10 cellular contexts compared by ENCODE assay signal in genomic region chr4:157075401-157075800, GRCh38. TPM values are rescaled to one million over a fixed set of nuclear protein-coding genes. Genes with fewer than 3 reads are reported as not detected.
A peak's percentile ranks its signal among the peaks of the same experiment; 100 is the strongest.
DNase-seq lines count a peak whose midpoint lies in the region; ATAC-seq, FAIRE-seq and TF ChIP-seq lines count a peak whose summit lies in the region.
"Had no signal": no experiment of that assay in that cellular context is flagged by ENCODE, and none has a peak within 500 bp of the region (broad histone marks: within the 10 kb centered on the region; RNA-seq: fewer than 3 reads in every experiment).

No MANE protein-coding gene starts in this region.

- BruUV-seq in HepG2 (replicated peaks; lab: Mats Ljungman, UMichigan): no TSS peak

- H3K36me3 Mint-ChIP-seq in chondrocyte (ENCODE audit: low read depth): no peaks in the 10 kb centered on the region

- H2AFZ ChIP-seq in HepG2 (ENCODE audit: low read length): no peak overlapping the region

- H3K4me1 ChIP-seq in HepG2 (ENCODE audit: insufficient read depth, low read length) (peaks cover 12% of the 10 kb centered on the region), stomach smooth muscle (ENCODE audit: control insufficient read depth, insufficient read depth, low read length) (no peaks in the 10 kb centered on the region)

- in situ Hi-C loops in HepG2 (cut with HindIII; ENCODE audit: extremely low pct_ligation_motif_present, low pct_unique_long_range_greater_than_20kb): no loop called here

- TF ChIP-seq POLR2A in HepG2 (IDR thresholded peaks at IDR 0.05; ENCODE audit: insufficient read depth in 1 of 2, low read depth in 2 of 2, low read length in 2 of 2): no peak

- H3K27ac Mint-ChIP-seq in chondrocyte (ENCODE audit: unreplicated experiment): no peak overlapping the region

- no peak for TF ChIP-seq CTCF in chondrocyte (IDR thresholded peaks at IDR 0.05)
- TF ChIP-seq CTCF in HepG2 (CRISPR knock-in tag; IDR thresholded peaks at IDR 0.05): no peak

- peak; percentile 22 for DNase-seq in HuH-7 (ENCODE audit: low spot score)
- DNase-seq in chondrocyte (ENCODE audit: low spot score): no peak
- DNase-seq in HepG2 (ENCODE audit: low spot score): no peak
- no peak for DNase-seq in SW480 (ENCODE audit: low spot score)
- no peak for DNase-seq in foreskin melanocyte
- no peak for DNase-seq in activated effector memory CD4-positive, alpha-beta T cell treated with anti-CD3 and anti-CD28 coated beads, Interleukin-2, amount 50 U/mL, for 16 hours
- DNase-seq: NCI-H226, SW 1271 had no signal

- H3K9ac ChIP-seq in HepG2 (ENCODE audit: insufficient read depth, low read depth, low read length): no peak overlapping the region
- H3K9ac ChIP-seq in stomach smooth muscle (ENCODE audit: low read length in 2 of 2): peak overlapping the region; percentile 55 to 73

- POLR2A ChIA-PET in HepG2 (lab: Yijun Ruan, JAX): no interaction called here

- peak overlapping the region; percentile 68 for H3K4me3 Mint-ChIP-seq in chondrocyte (ENCODE audit: unreplicated experiment)

- no peaks in the 10 kb centered on the region for H3K36me3 ChIP-seq in HepG2 (replicated peaks in 1 of 2; ENCODE audit: control insufficient read depth in 1 of 2, insufficient read depth in 2 of 2, low read length in 2 of 2)
- H3K36me3 ChIP-seq in stomach smooth muscle (ENCODE audit: control insufficient read depth in 2 of 2, insufficient read depth in 2 of 2, low read length in 2 of 2): peaks cover 0 to 2% of the 10 kb centered on the region in 2 donors

- 0 out of 3 replicates have a peak, but pooled peaks have one; percentile 21 for ATAC-seq in HepG2
- ATAC-seq in HG03159 (IDR thresholded peaks at IDR 0.05; ENCODE audit: unreplicated experiment): no peak

- peak overlapping the region; percentile 94 for H3K4me2 ChIP-seq in HepG2 (ENCODE audit: low read depth, low read length)

- H3K9me3 Mint-ChIP-seq in chondrocyte (ENCODE audit: low read depth): no peaks in the 10 kb centered on the region

- H3K27ac ChIP-seq in HepG2 (ENCODE audit: extremely low read length, insufficient read depth, low read length): no peak overlapping the region
- no peak overlapping the region for H3K27ac ChIP-seq in stomach smooth muscle (ENCODE audit: low read length)

- no peaks in the 10 kb centered on the region for H3K9me3 ChIP-seq in HepG2 (ENCODE audit: low read length)
- H3K9me3 ChIP-seq in stomach smooth muscle (ENCODE audit: control insufficient read depth in 2 of 2, low read length in 2 of 2): no peaks in the 10 kb centered on the region

- H3K27me3 ChIP-seq in HepG2 (ENCODE audit: control insufficient read depth in 1 of 2, insufficient read depth in 2 of 2, low read length in 2 of 2) (peaks cover 3 to 17% of the 10 kb centered on the region in 2 experiments; a peak in 3 of 5 replicates), stomach smooth muscle (ENCODE audit: control insufficient read depth in 1 of 2, insufficient read depth in 2 of 2, low read length in 2 of 2) (no peaks in the 10 kb centered on the region)

- no peak for TF ChIP-seq RAD21 in HepG2 (CRISPR knock-in tag; IDR thresholded peaks at IDR 0.05)

- intact Hi-C loops in HepG2 (cut with micrococcal nuclease; ENCODE audit: unreplicated experiment): no loop called here

- H3K4me1 Mint-ChIP-seq in chondrocyte (ENCODE audit: low read depth): peaks cover 18% of the 10 kb centered on the region

- H4K20me1 ChIP-seq in HepG2 (ENCODE audit: insufficient read depth, low read length): no peaks in the 10 kb centered on the region

- FAIRE-seq in HepG2 (lab: Jason Lieb, UNC): no peak

- H3K79me2 ChIP-seq in HepG2 (ENCODE audit: insufficient read depth, low read length): no peaks in the 10 kb centered on the region

- TF ChIP-seq EP300 in HepG2 (IDR thresholded peaks at IDR 0.05; ENCODE audit: low read depth in 2 of 2, low read length in 2 of 2) (no peak), HepG2 (CRISPR knock-in tag; IDR thresholded peaks at IDR 0.05; ENCODE audit: borderline replicate concordance) (no peak)

- H3K4me3 ChIP-seq in HepG2 (replicated peaks in 1 of 3; ENCODE audit: insufficient read depth in 1 of 3, low read depth in 2 of 3, low read length in 3 of 3) (peak overlapping the region; percentile 34 to 73 (median 37); a peak in 3 of 6 replicates), stomach smooth muscle (ENCODE audit: low read length in 2 of 2) (peak overlapping the region; percentile 80 to 87)

- CTCF ChIA-PET in HepG2 (lab: Yijun Ruan, JAX; ENCODE audit: low intra/inter-chr PET ratio, low total read pairs): no interaction called here

- WGBS in HepG2 (ENCODE audit: low lambda C conversion rate): 0% methylated on average over 2 of the region's 2 CpGs

- H3K27me3 Mint-ChIP-seq in chondrocyte (ENCODE audit: low read depth): no peaks in the 10 kb centered on the region

TF ChIP-seq in HepG2, 621 proteins besides CTCF, POLR2A, EP300 and RAD21:
- TF ChIP-seq ZHX1 (CRISPR knock-in tag; IDR thresholded peaks at IDR 0.05; ENCODE audit: low read depth) (no peak), EED (CRISPR knock-in tag; IDR thresholded peaks at IDR 0.05) (no peak), ZNF800 (CRISPR knock-in tag; IDR thresholded peaks at IDR 0.05) (0 out of 2 replicates have a peak, but pooled peaks have one; percentile 0), ZNF567 (CRISPR knock-in tag; IDR thresholded peaks at IDR 0.05; ENCODE audit: borderline replicate concordance) (no peak)

RNA-seq across cellular contexts. Expression of gene GLRB, which starts 0.5 kb away (rescaled TPM):
- 11.4 to 22.6 TPM (median 12.6 TPM) in 3 replicates for total RNA-seq in chondrocyte
- total RNA-seq in HepG2 (2016; rRNA removed; fragmentation: Illumina TruSeq; extraction: Trizol): 0.24 TPM in 1 of 2 replicates, not detected in the other
- total RNA-seq in HepG2 (2016; cell fraction: cytosol; rRNA removed; fragmentation: Illumina TruSeq; extraction: Trizol; ENCODE audit: low read depth): 0.09 TPM in 1 of 2 replicates, not detected in the other
- 0.11 TPM in 1 of 2 replicates, not detected in the other for total RNA-seq in HepG2 (2016; cell fraction: insoluble cytoplasmic fraction; rRNA removed; fragmentation: Illumina TruSeq; extraction: Trizol)
- 0.21 TPM in 1 of 2 replicates, not detected in the other for total RNA-seq in HepG2 (2016; cell fraction: membrane; rRNA removed; fragmentation: Illumina TruSeq; extraction: Trizol)
- total RNA-seq in HepG2 (2016; cell fraction: nucleus; rRNA removed; fragmentation: Illumina TruSeq; extraction: Trizol): 0.28 TPM in 1 of 2 replicates, not detected in the other
- 0.07 and 0.17 TPM in 2 replicates for polyA plus RNA-seq in HepG2 (2011; rRNA removed)
- polyA plus RNA-seq in HepG2 (2011; cell fraction: cytosol; rRNA removed): 0.04 and 0.13 TPM in 2 replicates
- not detected in 2 replicates for polyA plus RNA-seq in HepG2 (2011; cell fraction: nucleus; rRNA removed)
- polyA plus RNA-seq in HepG2 (2012): 0.05 TPM in 1 of 2 replicates, not detected in the other
- polyA plus RNA-seq in HepG2 (2016; cell fraction: cytosol; fragmentation: Illumina TruSeq; extraction: Trizol; ENCODE audit: low read depth): 0.40 TPM in 1 of 2 replicates, not detected in the other
- 0.20 TPM in 1 of 2 replicates, not detected in the other for polyA plus RNA-seq in HepG2 (2016; cell fraction: insoluble cytoplasmic fraction; fragmentation: Illumina TruSeq; extraction: Trizol; ENCODE audit: low read depth)
- not detected in 2 replicates for polyA plus RNA-seq in HepG2 (2016; cell fraction: membrane; fragmentation: Illumina TruSeq; extraction: Trizol; ENCODE audit: low read depth)
- 0.40 and 0.52 TPM in 2 replicates for polyA plus RNA-seq in HepG2 (2016; cell fraction: nucleus; fragmentation: Illumina TruSeq; extraction: Trizol; ENCODE audit: insufficient read depth, low read depth)
- not detected in 2 replicates for polyA minus RNA-seq in HepG2 (2011; rRNA and poly(A)+ RNA removed; ENCODE audit: low replicate concordance)
- polyA minus RNA-seq in HepG2 (2011; cell fraction: cytosol; rRNA and poly(A)+ RNA removed): not detected in 2 replicates
- 0.75 TPM in 1 of 2 replicates, not detected in the other for polyA minus RNA-seq in HepG2 (2011; cell fraction: nucleus; rRNA and poly(A)+ RNA removed)
